In the genomic region with DNA sequence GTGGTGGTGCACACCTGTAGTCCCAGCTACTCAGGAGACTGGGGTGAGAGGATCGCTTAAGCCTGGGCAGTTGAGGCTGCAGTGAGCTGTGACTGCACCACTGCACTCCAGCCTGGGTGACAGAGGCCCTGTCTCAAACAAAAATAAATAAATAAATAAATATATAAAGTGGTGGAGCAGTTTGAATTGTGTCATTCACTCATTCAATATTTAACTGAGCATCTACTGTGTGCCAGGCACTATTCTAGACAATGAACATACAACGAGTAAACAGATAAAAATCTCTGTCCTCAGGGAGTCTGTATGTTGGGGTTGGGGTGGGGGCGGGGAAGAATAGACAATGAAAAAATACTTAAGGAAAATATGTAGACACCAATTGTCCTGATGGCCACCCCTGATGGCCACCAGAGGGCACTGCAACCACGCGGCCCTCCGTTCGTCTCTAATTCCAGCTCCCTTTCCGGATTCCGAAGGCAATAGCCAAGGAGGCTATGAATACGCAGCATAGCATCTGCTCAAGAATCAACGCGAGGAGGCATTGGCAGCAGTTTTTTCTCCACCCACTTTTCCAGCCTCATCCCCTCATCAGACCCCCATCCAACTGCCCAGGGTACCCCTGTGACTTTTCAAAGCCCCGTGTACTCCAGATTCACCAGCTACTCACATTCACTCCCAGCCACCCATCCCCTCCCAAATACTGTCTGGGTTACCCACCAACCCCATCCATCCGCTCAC, we compare ENCODE assay signal across 8 cellular contexts. TPM values are rescaled to one million over a fixed set of nuclear protein-coding genes. Genes with fewer than 3 reads are reported as not detected.
DNase-seq lines count a peak whose midpoint lies in the region; ATAC-seq and TF ChIP-seq lines count a peak whose summit lies in the region.

No MANE protein-coding gene starts in this region.

- H3K36me3 Mint-ChIP-seq in central memory CD8-positive, alpha-beta T cell (ENCODE audit: insufficient read depth) = peaks cover 19% of the 10 kb centered on the region

- H3K4me3 Mint-ChIP-seq in central memory CD8-positive, alpha-beta T cell = peak overlapping the region; percentile 75

- intact Hi-C loops in A673 (cut with micrococcal nuclease; ENCODE audit: unreplicated experiment) (loop anchor here (2.0 kb wide), 2 partner anchors 116 to 320 kb away; a partner anchor contains a TSS), left colon (cut with DNase I, micrococcal nuclease) (loop anchor here (5.0 to 10.0 kb wide), 2 partner anchors 144 to 327 kb away; no protein-coding TSS in a partner anchor)

- no peak overlapping the region for H3K4me3 ChIP-seq in A673 (ENCODE audit: low read depth, low read length, poor library complexity, severe bottlenecking)
- no peak overlapping the region for H3K4me3 ChIP-seq in GM23248

- H3K4me1 Mint-ChIP-seq in central memory CD8-positive, alpha-beta T cell = peaks cover 32% of the 10 kb centered on the region

- H3K27ac ChIP-seq in A673 (ENCODE audit: low read depth, low read length, poor library complexity, severe bottlenecking) = no peak overlapping the region
- no peak overlapping the region for H3K27ac ChIP-seq in GM23248

- CTCF ChIA-PET in A673 (lab: Charles Lee) = interaction anchor here (0.5 to 2.1 kb wide), 10 partner anchors 9 to 332 kb away, joined by 3 to 11 read pairs (median 4); no protein-coding TSS in a partner anchor

- H3K4me1 ChIP-seq in A673 (ENCODE audit: insufficient read depth, low read length, poor library complexity, severe bottlenecking) (peaks cover 13% of the 10 kb centered on the region), GM23248 (ENCODE audit: insufficient read depth) (no peaks in the 10 kb centered on the region)

- no peaks in the 10 kb centered on the region for H3K9me3 Mint-ChIP-seq in central memory CD8-positive, alpha-beta T cell

- peak; percentile 90 for DNase-seq in A673 (ENCODE audit: low spot score)
- peak; percentile 94 for DNase-seq in GM23248
- DNase-seq in NCI-H345 treated with DMSO at 0.1 percent for 48 hours (lab: John Stamatoyannopoulos, UW; ENCODE audit: unreplicated experiment) = peak; percentile 66
- peak; percentile 64 to 67 for DNase-seq in activated CD4-positive, alpha-beta T cell treated with anti-CD3 and anti-CD28 coated beads for 24 hours (ENCODE audit: low read depth in 2 of 2)
- peak; percentile 62 to 70 for DNase-seq in central memory CD8-positive, alpha-beta T cell (ENCODE audit: low spot score in 2 of 2)
- peak; percentile 70 to 81 for DNase-seq in left colon
- DNase-seq in stimulated activated CD4-positive, alpha-beta T cell treated with anti-CD3 and anti-CD28 coated beads, Interleukin-2, amount 100 ng/mL, for 48 hours = peak; percentile 68 to 69

- no peaks in the 10 kb centered on the region for H4K20me1 ChIP-seq in GM23248 (ENCODE audit: insufficient read depth)

- in situ Hi-C loops in GM23248 (cut with MboI) = loop anchor here (10.0 kb wide), 1 partner anchor 324 kb away; a partner anchor contains a TSS

- ATAC-seq in central memory CD8-positive, alpha-beta T cell (replicated peaks; ENCODE audit: extremely low read depth, poor library complexity, severe bottlenecking) = no peak
- ATAC-seq in left colon (peak; percentile 90), HG03432 (IDR thresholded peaks at IDR 0.05; ENCODE audit: unreplicated experiment) (no peak)

- no peaks in the 10 kb centered on the region for H3K9me2 ChIP-seq in GM23248 (ENCODE audit: insufficient read depth)

- H3K27me3 ChIP-seq in A673 (replicated peaks; ENCODE audit: insufficient read depth, low read depth, low read length, poor library complexity) = no peaks in the 10 kb centered on the region
- no peaks in the 10 kb centered on the region; the same call in 1 of the 2 replicates for H3K27me3 ChIP-seq in GM23248 (replicated peaks; ENCODE audit: insufficient read depth)

- no peak overlapping the region for H3K4me2 ChIP-seq in GM23248 (ENCODE audit: unreplicated experiment)

- H3K27me3 Mint-ChIP-seq in central memory CD8-positive, alpha-beta T cell = no peaks in the 10 kb centered on the region

- H3K36me3 ChIP-seq in A673 (ENCODE audit: insufficient read depth, low read length, poor library complexity, severe bottlenecking) (no peaks in the 10 kb centered on the region), GM23248 (ENCODE audit: low read depth) (no peaks in the 10 kb centered on the region)

- POLR2A ChIA-PET in A673 (lab: Charles Lee; ENCODE audit: low non-redundant PET) = no interaction called here

- no TSS peak for BruUV-seq in A673 (replicated peaks; lab: Mats Ljungman, UMichigan)

- no peaks in the 10 kb centered on the region for H3K79me2 ChIP-seq in GM23248 (ENCODE audit: insufficient read depth)

- H3K9me3 ChIP-seq in A673 (ENCODE audit: low read depth, low read length, poor library complexity, severe bottlenecking) (no peaks in the 10 kb centered on the region), GM23248 (ENCODE audit: low read depth) (no peaks in the 10 kb centered on the region)

- no peak overlapping the region for H3K9ac ChIP-seq in GM23248

- no peaks in the 10 kb centered on the region for H3F3A ChIP-seq in GM23248 (ENCODE audit: insufficient read depth)

- 5% methylated on average over 12 to 14 of the region's 14 CpGs for WGBS in GM23248 (ENCODE audit: low coverage in 1 of 2, low lambda C conversion rate in 2 of 2, missing lambda C conversion rate in 2 of 2), 2 experiments

- H2AFZ ChIP-seq in GM23248 = no peak overlapping the region

- TF ChIP-seq CTCF in A673 (conservative IDR thresholded peaks at IDR 0.05; ENCODE audit: low read depth, low read length) = peak; percentile 84

- H3K27ac Mint-ChIP-seq in central memory CD8-positive, alpha-beta T cell (ENCODE audit: low read depth) = peak overlapping the region; percentile 98

RNA-seq across cellular contexts. Expression of a gene that starts 21.4 kb away (rescaled TPM):
- total RNA-seq in A673 (2021) (31.1 and 48.3 TPM in 2 replicates), left colon (10 to 100 TPM; 44.9 to 47.4 TPM)
- 0.32 TPM in 1 of 2 replicates, not detected in the other for total RNA-seq in GM23248 (2014; rRNA removed; shearing (Covaris generic))
- polyA plus RNA-seq in GM23248 (2016; fragmentation: Nextera tagmentation; extraction: Ambion mirVana) = 0.27 and 0.85 TPM in 2 replicates

RNA-seq across cellular contexts. Expression of a gene that starts 37.4 kb away (rescaled TPM):
- not detected in 2 replicates for total RNA-seq in A673 (2021)
- not detected in 2 replicates for total RNA-seq in GM23248 (2014; rRNA removed; shearing (Covaris generic))
- polyA plus RNA-seq in GM23248 (2016; fragmentation: Nextera tagmentation; extraction: Ambion mirVana) = 0.14 TPM in 1 of 2 replicates, not detected in the other
- 1 to 10 TPM; 1.8 to 3.5 TPM for total RNA-seq in left colon

RNA-seq across cellular contexts. Expression of a gene that starts 45.4 kb away (rescaled TPM):
- total RNA-seq in A673 (2021) (not detected in 2 replicates), left colon (1 to 10 TPM; 1.6 to 3.2 TPM)
- not detected in 2 replicates for total RNA-seq in GM23248 (2014; rRNA removed; shearing (Covaris generic))
- polyA plus RNA-seq in GM23248 (2016; fragmentation: Nextera tagmentation; extraction: Ambion mirVana) = not detected in 2 replicates

Comparison
In these comparisons a context has a peak if more than half of its experiments do, and no peak if none do; other contexts are left out.
1. RNA of a gene that starts 21.4 kb away (total RNA-seq): 44.9 to 47.4 TPM in left colon and 31.1 to 48.3 TPM in A673; 0.32 TPM in GM23248; every median in the first group is over 10 times any median in the second.
2. Peak in every context shown above with its lines, with median percentiles within 50 percentile points of each other: DNase-seq.